8 cellular contexts compared by ENCODE assay signal in genomic region chr22:23893957-23894709, GRCh38. TPM values are rescaled to one million over a fixed set of nuclear protein-coding genes. Genes with fewer than 3 reads are reported as not detected.
DNase-seq lines count a peak whose midpoint lies in the region; ATAC-seq and TF ChIP-seq lines count a peak whose summit lies in the region.

Gene MIF, plus strand, starts transcription at chr22:23894383. Its CDS starts 92 bp downstream, at chr22:23894475.

- H3K4me3 ChIP-seq in upper lobe of right lung = peak within 1 kb of the TSS; percentile 79

- intact Hi-C loops in T-helper 1 cell treated with Interleukin-12 subunit alpha and Interleukin-12 subunit beta and Interleukin-4 antibody, amounts not matched to agents 30 ng/mL and 1 ng/mL, for 36 hours (cut with micrococcal nuclease) = loop anchor here (1.0 to 10.0 kb wide), 11 partner anchors 20 to 714 kb away; partner anchors contain the start of genes BCR, CABIN1, CHCHD10 and DERL3
- intact Hi-C loops in left cardiac atrium (cut with DNase I) (no loop called here), upper lobe of right lung (cut with DNase I) (no loop called here)

- peaks cover 9% of the 10 kb centered on the region for H3K36me3 Mint-ChIP-seq in progenitor cell of endocrine pancreas (ENCODE audit: insufficient read depth)

- TF ChIP-seq CTCF in progenitor cell of endocrine pancreas (IDR thresholded peaks at IDR 0.05; ENCODE audit: unreplicated experiment) (peak; percentile 92), upper lobe of right lung (IDR thresholded peaks at IDR 0.05) (peak; percentile 76)

- no peaks in the 10 kb centered on the region for H3K27me3 Mint-ChIP-seq in progenitor cell of endocrine pancreas

- peak within 1 kb of the TSS; percentile 94 for H3K4me3 Mint-ChIP-seq in progenitor cell of endocrine pancreas (ENCODE audit: low read depth)

- ATAC-seq in HG02870 (IDR thresholded peaks at IDR 0.05; ENCODE audit: unreplicated experiment) (peak; percentile 79), left cardiac atrium (peak; percentile 93 to 94), upper lobe of right lung (peak; percentile 94)

- H3K36me3 ChIP-seq in upper lobe of right lung = peaks cover 21% of the 10 kb centered on the region

- H3K27me3 ChIP-seq in upper lobe of right lung = no peaks in the 10 kb centered on the region

- peak within 1 kb of the TSS; percentile 99 for H3K27ac Mint-ChIP-seq in progenitor cell of endocrine pancreas

- peaks cover 7% of the 10 kb centered on the region for H3K4me1 ChIP-seq in upper lobe of right lung

- H3K9me3 Mint-ChIP-seq in progenitor cell of endocrine pancreas (ENCODE audit: low read depth) = no peaks in the 10 kb centered on the region

- peaks cover 9% of the 10 kb centered on the region for H3K4me1 Mint-ChIP-seq in progenitor cell of endocrine pancreas (ENCODE audit: low read depth)

- peak; percentile 91 for TF ChIP-seq POLR2A in GM15510 (IDR thresholded peaks at IDR 0.05; ENCODE audit: borderline replicate concordance, extremely low read depth, insufficient read length)

- DNase-seq in NCI-H146 (lab: John Stamatoyannopoulos, UW) (peak; percentile 93), amniotic epithelial cell (ENCODE audit: low read depth) (peak; percentile 92), left cardiac atrium (peak; percentile 96), progenitor cell of endocrine pancreas (ENCODE audit: low spot score, unreplicated experiment) (peak; percentile 99), upper lobe of right lung (peak; percentile 98)

- H3K27ac ChIP-seq in upper lobe of right lung = peak within 1 kb of the TSS; percentile 91

- H3K9me3 ChIP-seq in upper lobe of right lung = no peaks in the 10 kb centered on the region

RNA-seq across cellular contexts. Expression of gene MIF, which starts in this region (rescaled TPM):
- 700 and 746 TPM in 2 replicates for total RNA-seq in T-helper 1 cell treated with Interleukin-12 subunit alpha and Interleukin-12 subunit beta and Interleukin-4 antibody, amounts not matched to agents 30 ng/mL and 1 ng/mL, for 36 hours
- total RNA-seq in left cardiac atrium (100 to 1,000 TPM; 292 to 347 TPM), progenitor cell of endocrine pancreas (562 and 580 TPM in 2 replicates), upper lobe of right lung (236 TPM)

Comparison
In these comparisons a context has a peak if more than half of its experiments do, and no peak if none do; other contexts are left out.
1. Peak in every context shown above with its lines: DNase-seq, ATAC-seq, H3K4me3 ChIP-seq and H3K27ac ChIP-seq.